9 cellular contexts compared by ENCODE assay signal in the genomic region with DNA sequence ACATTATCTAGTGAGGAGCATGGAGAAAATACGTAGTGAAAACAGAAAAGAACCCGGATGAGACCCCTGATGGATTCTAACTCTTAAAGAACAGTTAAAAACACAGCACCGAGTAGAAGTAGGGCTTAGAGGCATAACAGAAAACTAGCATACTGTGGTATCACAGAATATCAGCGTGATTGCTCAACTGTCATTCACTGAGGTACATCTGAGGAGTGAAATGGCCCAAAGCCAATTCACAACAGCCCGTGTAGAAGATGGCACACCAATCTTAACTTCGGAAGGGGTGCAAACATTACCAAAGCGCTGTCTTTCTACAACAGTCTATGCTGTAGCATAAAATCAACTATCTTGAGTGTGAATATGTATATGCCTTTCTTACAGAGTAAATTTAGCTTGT. TPM values are rescaled to one million over a fixed set of nuclear protein-coding genes. Genes with fewer than 3 reads are reported as not detected.
A peak's percentile ranks its signal among the peaks of the same experiment; 100 is the strongest.
DNase-seq lines count a peak whose midpoint lies in the region; ATAC-seq and TF ChIP-seq lines count a peak whose summit lies in the region.
"Had no signal": no experiment of that assay in that cellular context is flagged by ENCODE, and none has a peak within 500 bp of the region (broad histone marks: within the 10 kb centered on the region; RNA-seq: fewer than 3 reads in every experiment).

No MANE protein-coding gene starts in this region.

- H3K36me3 ChIP-seq in ascending aorta (no peaks in the 10 kb centered on the region), upper lobe of left lung (no peaks in the 10 kb centered on the region)

- H3K27me3 ChIP-seq in ascending aorta (no peaks in the 10 kb centered on the region), upper lobe of left lung (no peaks in the 10 kb centered on the region)

- no peak for DNase-seq in activated T-cell treated with anti-CD3 and anti-CD28 coated beads, Interleukin-2, amount 50 U/mL, for 4 hours
- no peak for DNase-seq in activated T-cell treated with anti-CD3 and anti-CD28 coated beads, Interleukin-2, amount 50 U/mL, for 72 hours
- no peak for DNase-seq in ascending aorta (ENCODE audit: low spot score in 2 of 2)
- peak; percentile 34 for DNase-seq in inferior parietal cortex (ENCODE audit: extremely low spot score)
- DNase-seq in upper lobe of left lung = no peak
- no peak for DNase-seq in HCEC 1CT
- no peak for DNase-seq in effector CD8-positive, alpha-beta T cell (lab: John Stamatoyannopoulos, UW)
- no peak for DNase-seq in progenitor cell of endocrine pancreas (ENCODE audit: low spot score, unreplicated experiment)
- DNase-seq: NCI-H2171 treated with DMSO at 0.1 percent for 48 hours had no signal

- TF ChIP-seq CTCF in ascending aorta (IDR thresholded peaks at IDR 0.05) (no peak), upper lobe of left lung (IDR thresholded peaks at IDR 0.05) (no peak), progenitor cell of endocrine pancreas (IDR thresholded peaks at IDR 0.05; ENCODE audit: unreplicated experiment) (no peak)

- H3K36me3 Mint-ChIP-seq in activated T-cell treated with anti-CD3 and anti-CD28 coated beads, Interleukin-2, amount 50 U/mL, for 4 hours (ENCODE audit: insufficient read depth) = peaks cover 4% of the 10 kb centered on the region
- H3K36me3 Mint-ChIP-seq in activated T-cell treated with anti-CD3 and anti-CD28 coated beads, Interleukin-2, amount 50 U/mL, for 72 hours (ENCODE audit: insufficient read depth in 2 of 2) = peaks cover 0 to 4% of the 10 kb centered on the region in 2 donors
- peaks cover 8% of the 10 kb centered on the region for H3K36me3 Mint-ChIP-seq in progenitor cell of endocrine pancreas (ENCODE audit: insufficient read depth)

- H3K27me3 Mint-ChIP-seq in activated T-cell treated with anti-CD3 and anti-CD28 coated beads, Interleukin-2, amount 50 U/mL, for 4 hours (ENCODE audit: low read depth) = no peaks in the 10 kb centered on the region
- no peaks in the 10 kb centered on the region for H3K27me3 Mint-ChIP-seq in activated T-cell treated with anti-CD3 and anti-CD28 coated beads, Interleukin-2, amount 50 U/mL, for 72 hours (ENCODE audit: low read depth)
- peaks cover under 1% of the 10 kb centered on the region for H3K27me3 Mint-ChIP-seq in progenitor cell of endocrine pancreas

- ATAC-seq in activated T-cell treated with anti-CD3 and anti-CD28 coated beads, Interleukin-2, amount 50 U/mL, for 4 hours = no peak
- ATAC-seq in activated T-cell treated with anti-CD3 and anti-CD28 coated beads, Interleukin-2, amount 50 U/mL, for 72 hours (replicated peaks in 1 of 2) = no peak
- no peak for ATAC-seq in upper lobe of left lung (ENCODE audit: low FRiP score in 2 of 2)

- H3K27ac Mint-ChIP-seq in activated T-cell treated with anti-CD3 and anti-CD28 coated beads, Interleukin-2, amount 50 U/mL, for 72 hours = no peak overlapping the region
- no peak overlapping the region for H3K27ac Mint-ChIP-seq in progenitor cell of endocrine pancreas

- H3K9me3 ChIP-seq in ascending aorta = no peaks in the 10 kb centered on the region
- H3K9me3 ChIP-seq in upper lobe of left lung = no peaks in the 10 kb centered on the region

- peaks cover 18% of the 10 kb centered on the region for H3K4me1 Mint-ChIP-seq in activated T-cell treated with anti-CD3 and anti-CD28 coated beads, Interleukin-2, amount 50 U/mL, for 4 hours (ENCODE audit: low read depth)
- peaks cover 14% of the 10 kb centered on the region for H3K4me1 Mint-ChIP-seq in activated T-cell treated with anti-CD3 and anti-CD28 coated beads, Interleukin-2, amount 50 U/mL, for 72 hours (ENCODE audit: low read depth)
- peaks cover 8% of the 10 kb centered on the region for H3K4me1 Mint-ChIP-seq in progenitor cell of endocrine pancreas (ENCODE audit: low read depth)

- WGBS in upper lobe of left lung, 2 donors = 55 to 61% methylated on average over 7 of the region's 7 CpGs

- H3K9me3 Mint-ChIP-seq in activated T-cell treated with anti-CD3 and anti-CD28 coated beads, Interleukin-2, amount 50 U/mL, for 4 hours = no peaks in the 10 kb centered on the region
- H3K9me3 Mint-ChIP-seq in activated T-cell treated with anti-CD3 and anti-CD28 coated beads, Interleukin-2, amount 50 U/mL, for 72 hours = no peaks in the 10 kb centered on the region
- H3K9me3 Mint-ChIP-seq in progenitor cell of endocrine pancreas (ENCODE audit: low read depth) = peaks cover 9% of the 10 kb centered on the region

- H3K4me3 Mint-ChIP-seq in activated T-cell treated with anti-CD3 and anti-CD28 coated beads, Interleukin-2, amount 50 U/mL, for 4 hours = peak overlapping the region; percentile 95
- no peak overlapping the region for H3K4me3 Mint-ChIP-seq in activated T-cell treated with anti-CD3 and anti-CD28 coated beads, Interleukin-2, amount 50 U/mL, for 72 hours
- H3K4me3 Mint-ChIP-seq in progenitor cell of endocrine pancreas (ENCODE audit: low read depth) = no peak overlapping the region

- intact Hi-C loops in ascending aorta (cut with DNase I) = loop anchor here (2.0 to 10.0 kb wide), 4 partner anchors 71 to 604 kb away; partner anchors contain the start of genes CRTAP and UBP1

- no peak for TF ChIP-seq EP300 in upper lobe of left lung (IDR thresholded peaks at IDR 0.05)

- no peak for TF ChIP-seq POLR2A in upper lobe of left lung (IDR thresholded peaks at IDR 0.05)

- H3K27ac ChIP-seq in ascending aorta = peak overlapping the region; percentile 98 to 99
- no peak overlapping the region for H3K27ac ChIP-seq in upper lobe of left lung

- H3K4me3 ChIP-seq in ascending aorta (peak overlapping the region; percentile 77 to 97), upper lobe of left lung (peak overlapping the region in 3 of 4 donors; percentile 1 to 79 (median 66))

- H3K4me1 ChIP-seq in ascending aorta (peaks cover 0 to 6% of the 10 kb centered on the region in 2 donors), upper lobe of left lung (peaks cover 10 to 22% (median 15%) of the 10 kb centered on the region in 4 donors)

RNA-seq across cellular contexts. Expression of gene CLASP2, which starts 1.8 kb away (rescaled TPM):
- total RNA-seq in activated T-cell treated with anti-CD3 and anti-CD28 coated beads, Interleukin-2, amount 50 U/mL, for 4 hours = 10 to 100 TPM; 38.2 to 51.5 (median 47.9) TPM
- 10 to 100 TPM; 58.5 to 68.5 TPM for total RNA-seq in activated T-cell treated with anti-CD3 and anti-CD28 coated beads, Interleukin-2, amount 50 U/mL, for 72 hours
- total RNA-seq in ascending aorta = 75.8 TPM
- total RNA-seq in upper lobe of left lung = 10 to 100 TPM; 41.2 to 99.5 (median 64.0) TPM
- total RNA-seq in progenitor cell of endocrine pancreas = 58.4 and 68.3 TPM in 2 replicates

Comparison
In these comparisons a context has a peak if more than half of its experiments do, and no peak if none do; other contexts are left out.
1. H3K27ac ChIP-seq: peak in ascending aorta (2 of 2); none in upper lobe of left lung (0 of 4).